ENCODE assay signal across 14 cellular contexts in the genomic region with DNA sequence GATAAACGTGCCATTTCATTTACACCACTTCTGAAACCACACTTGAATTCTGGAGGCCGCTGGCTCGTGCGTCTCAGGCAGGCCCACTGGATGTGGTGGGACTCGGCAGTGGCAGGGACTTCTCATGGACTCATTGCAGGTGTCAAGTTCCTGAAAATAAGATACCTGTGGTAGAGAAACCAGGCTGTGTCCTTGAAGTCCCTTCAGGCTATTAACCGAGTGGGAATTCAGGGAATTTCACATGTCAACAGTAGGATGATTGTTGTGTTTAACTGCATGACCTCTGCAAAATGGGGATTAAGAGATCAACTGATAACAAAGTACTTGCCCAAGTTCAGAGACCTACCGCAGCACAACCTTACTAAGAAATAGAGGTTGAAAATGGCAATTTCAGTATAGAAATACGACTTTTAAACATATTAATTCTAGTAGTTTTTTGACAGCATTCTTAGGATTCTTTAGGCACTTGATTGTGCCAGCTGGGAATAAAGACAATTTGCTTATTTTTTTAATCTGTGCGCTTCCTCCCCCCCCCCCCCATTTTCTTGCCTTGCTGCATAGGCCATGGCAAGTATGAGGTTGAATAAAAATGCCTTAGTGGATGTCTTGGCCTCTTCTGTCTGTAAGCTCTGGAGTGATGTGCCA. TPM values are rescaled to one million over a fixed set of nuclear protein-coding genes. Genes with fewer than 3 reads are reported as not detected.
DNase-seq lines count a peak whose midpoint lies in the region; TF ChIP-seq lines count a peak whose summit lies in the region.
"Had no signal": no experiment of that assay in that cellular context is flagged by ENCODE, and none has a peak within 500 bp of the region (broad histone marks: within the 10 kb centered on the region; RNA-seq: fewer than 3 reads in every experiment).

No MANE protein-coding gene starts in this region.

- peak; percentile 41 for DNase-seq in HT-29 (ENCODE audit: low spot score)
- DNase-seq in RWPE1 (ENCODE audit: low spot score) = no peak
- DNase-seq in endodermal cell = peak; percentile 73
- peak; percentile 36 for DNase-seq in type B pancreatic cell (ENCODE audit: extremely low spot score, unreplicated experiment)
- DNase-seq in activated CD4-positive, alpha-beta T cell treated with anti-CD3 and anti-CD28 coated beads, Interleukin-2, amount 50 U/mL, for 48 hours = no peak
- DNase-seq in NCI-H187 treated with DMSO at 0.1 percent for 48 hours (lab: John Stamatoyannopoulos, UW) = no peak
- DNase-seq in SKM-1 (lab: John Stamatoyannopoulos, UW; ENCODE audit: unreplicated experiment) = no peak
- no peak for DNase-seq in activated CD4-positive, alpha-beta memory T cell treated with anti-CD3 and anti-CD28 coated beads, Interleukin-2, amount 10 ng/mL, durations not matched to agents 7 days and 5 days
- DNase-seq: DMS53, IMR-90, NCI-H345, NCI-H748 treated with DMSO at 0.1 percent for 48 hours, SHP77 had no signal

- H3K4me1 Mint-ChIP-seq in endodermal cell (peaks cover 33% of the 10 kb centered on the region), type B pancreatic cell (ENCODE audit: unreplicated experiment) (no peaks in the 10 kb centered on the region)
- H3K4me1 Mint-ChIP-seq in activated CD4-positive, alpha-beta memory T cell treated with anti-CD3 and anti-CD28 coated beads, Interleukin-2, amount 10 ng/mL, durations not matched to agents 7 days and 5 days = peaks cover 4% of the 10 kb centered on the region

- H3K27ac Mint-ChIP-seq in endodermal cell = peak overlapping the region; percentile 90
- no peak overlapping the region for H3K27ac Mint-ChIP-seq in type B pancreatic cell
- no peak overlapping the region for H3K27ac Mint-ChIP-seq in activated CD4-positive, alpha-beta memory T cell treated with anti-CD3 and anti-CD28 coated beads, Interleukin-2, amount 10 ng/mL, durations not matched to agents 7 days and 5 days

- peaks cover 5% of the 10 kb centered on the region for H3K9me3 ChIP-seq in endodermal cell (ENCODE audit: control insufficient read depth, low read length)
- H3K9me3 ChIP-seq: BLaER1 had no signal

- WGBS in endodermal cell (ENCODE audit: insufficient coverage in 1 of 2, insufficient read length in 1 of 2), 2 experiments = 63 to 72% methylated on average over 6 to 8 of the region's 9 CpGs

- 0 out of 2 replicates have a peak overlapping the region, but pooled peaks have one; percentile 7 for H3K27ac ChIP-seq in RWPE1
- H3K27ac ChIP-seq in endodermal cell (ENCODE audit: low read depth, low read length) = no peak overlapping the region
- H3K27ac ChIP-seq: BLaER1 had no signal

- H3K36me3 ChIP-seq in endodermal cell (ENCODE audit: control insufficient read depth, insufficient read depth, low read length) = peaks cover 48% of the 10 kb centered on the region

- no peak overlapping the region for H3K9ac ChIP-seq in endodermal cell (ENCODE audit: extremely low read depth, low read length, poor library complexity, severe bottlenecking)
- H3K9ac ChIP-seq: BLaER1 had no signal

- H3K9me3 Mint-ChIP-seq in endodermal cell = no peaks in the 10 kb centered on the region
- H3K9me3 Mint-ChIP-seq in type B pancreatic cell = no peaks in the 10 kb centered on the region
- no peaks in the 10 kb centered on the region for H3K9me3 Mint-ChIP-seq in activated CD4-positive, alpha-beta memory T cell treated with anti-CD3 and anti-CD28 coated beads, Interleukin-2, amount 10 ng/mL, durations not matched to agents 7 days and 5 days

- H3K4me1 ChIP-seq in endodermal cell (ENCODE audit: control insufficient read depth, insufficient read depth, low read length) = peaks cover 17% of the 10 kb centered on the region
- H3K4me1 ChIP-seq: BLaER1 had no signal

- CTCF ChIA-PET in RWPE1 (lab: Yijun Ruan, JAX) = interaction anchor here (0.7 to 1.4 kb wide), 2 partner anchors 241 to 248 kb away, joined by 3 to 6 read pairs; no protein-coding TSS in a partner anchor
- CTCF ChIA-PET in activated CD4-positive, alpha-beta memory T cell treated with anti-CD3 and anti-CD28 coated beads, Interleukin-2, amount 10 ng/mL, durations not matched to agents 7 days and 5 days (lab: Charles Lee) = interaction anchor here (0.5 to 1.7 kb wide), 4 partner anchors 219 to 307 kb away, joined by 3 to 6 read pairs (median 3); no protein-coding TSS in a partner anchor

- H3K36me3 Mint-ChIP-seq in endodermal cell (ENCODE audit: low read depth) (peaks cover 39% of the 10 kb centered on the region), type B pancreatic cell (peaks cover 4% of the 10 kb centered on the region)
- H3K36me3 Mint-ChIP-seq in activated CD4-positive, alpha-beta memory T cell treated with anti-CD3 and anti-CD28 coated beads, Interleukin-2, amount 10 ng/mL, durations not matched to agents 7 days and 5 days (ENCODE audit: low read depth) = peaks cover 10% of the 10 kb centered on the region

- peaks cover 4% of the 10 kb centered on the region for H3K27me3 ChIP-seq in endodermal cell (ENCODE audit: control insufficient read depth, insufficient read depth, low read length, poor library complexity, severe bottlenecking)

- POLR2A ChIA-PET in RWPE1 (lab: Yijun Ruan, JAX; ENCODE audit: low non-redundant PET) = no interaction called here
- POLR2A ChIA-PET in activated CD4-positive, alpha-beta memory T cell treated with anti-CD3 and anti-CD28 coated beads, Interleukin-2, amount 10 ng/mL, durations not matched to agents 7 days and 5 days (lab: Charles Lee) = no interaction called here

- TF ChIP-seq CTCF in RWPE1 (conservative IDR thresholded peaks at IDR 0.05; ENCODE audit: low read depth) (no peak), endodermal cell (conservative IDR thresholded peaks at IDR 0.05) (no peak), type B pancreatic cell (conservative IDR thresholded peaks at IDR 0.05) (no peak)

- peak overlapping the region; percentile 31 for H3K4me3 ChIP-seq in endodermal cell (ENCODE audit: low read length)
- H3K4me3 ChIP-seq: BLaER1 had no signal

- H3K27me3 Mint-ChIP-seq in endodermal cell (ENCODE audit: insufficient read depth) (peaks cover 6% of the 10 kb centered on the region), type B pancreatic cell (peaks cover 9% of the 10 kb centered on the region)
- no peaks in the 10 kb centered on the region for H3K27me3 Mint-ChIP-seq in activated CD4-positive, alpha-beta memory T cell treated with anti-CD3 and anti-CD28 coated beads, Interleukin-2, amount 10 ng/mL, durations not matched to agents 7 days and 5 days

- H3K4me3 Mint-ChIP-seq in endodermal cell (peak overlapping the region; percentile 37), type B pancreatic cell (no peak overlapping the region)
- H3K4me3 Mint-ChIP-seq in activated CD4-positive, alpha-beta memory T cell treated with anti-CD3 and anti-CD28 coated beads, Interleukin-2, amount 10 ng/mL, durations not matched to agents 7 days and 5 days = no peak overlapping the region

RNA-seq across cellular contexts. Expression of a gene that starts 26.8 kb away (rescaled TPM):
- 73.9 and 81.7 TPM in 2 replicates for total RNA-seq in HT-29 (2014; rRNA removed; shearing (Covaris generic))
- total RNA-seq in endodermal cell (10 to 100 TPM; 21.9 to 32.4 TPM), type B pancreatic cell (ENCODE audit: low replicate concordance) (9.3 and 18.2 TPM in 2 replicates)
- 31.7 TPM for polyA plus RNA-seq in endodermal cell (2013, experiment 1 of 2)
- 31.8 TPM for polyA plus RNA-seq in endodermal cell (2013, experiment 2 of 2)
- total RNA-seq in activated CD4-positive, alpha-beta memory T cell treated with anti-CD3 and anti-CD28 coated beads, Interleukin-2, amount 10 ng/mL, durations not matched to agents 7 days and 5 days = 10 to 100 TPM; 26.6 to 28.8 TPM

RNA-seq across cellular contexts. Expression of a gene that starts 26.9 kb away (rescaled TPM):
- total RNA-seq in HT-29 (2014; rRNA removed; shearing (Covaris generic)) = 87.6 and 111 TPM in 2 replicates
- total RNA-seq in endodermal cell (10 to 100 TPM; 58.2 to 67.9 TPM), type B pancreatic cell (ENCODE audit: low replicate concordance) (38.2 and 55.6 TPM in 2 replicates)
- 48.1 TPM for polyA plus RNA-seq in endodermal cell (2013, experiment 1 of 2)
- 43.1 TPM for polyA plus RNA-seq in endodermal cell (2013, experiment 2 of 2)
- 10 to 100 TPM; 52.3 to 54.0 TPM for total RNA-seq in activated CD4-positive, alpha-beta memory T cell treated with anti-CD3 and anti-CD28 coated beads, Interleukin-2, amount 10 ng/mL, durations not matched to agents 7 days and 5 days

Comparison
In these comparisons a context has a peak if more than half of its experiments do, and no peak if none do; other contexts are left out.
1. DNase-seq: peak in HT-29 (single experiment), endodermal cell (single experiment) and type B pancreatic cell (single experiment); none in RWPE1 (single experiment), activated CD4-positive, alpha-beta T cell treated with anti-CD3 and anti-CD28 coated beads, Interleukin-2, amount 50 U/mL, for 48 hours (0 of 2), NCI-H187 treated with DMSO at 0.1 percent for 48 hours (single experiment), SKM-1 (single experiment) and activated CD4-positive, alpha-beta memory T cell treated with anti-CD3 and anti-CD28 coated beads, Interleukin-2, amount 10 ng/mL, durations not matched to agents 7 days and 5 days (single experiment).